12 cellular contexts compared by ENCODE assay signal in genomic region chr6:53634184-53634631, GRCh38.
DNase-seq lines count a peak whose midpoint lies in the region; ATAC-seq and TF ChIP-seq lines count a peak whose summit lies in the region.
"Had no signal": no experiment of that assay in that cellular context is flagged by ENCODE, and none has a peak within 500 bp of the region (broad histone marks: within the 10 kb centered on the region; RNA-seq: fewer than 3 reads in every experiment).

No MANE protein-coding gene starts in this region.

- H3K27ac ChIP-seq in 22Rv1 = peak overlapping the region; percentile 37; the same call in 1 of the 2 replicates

- no peak for TF ChIP-seq CTCF in 22Rv1 (IDR thresholded peaks at IDR 0.05)

- DNase-seq in MV-4-11 (lab: John Stamatoyannopoulos, UW) (peak; percentile 4), NCI-H748 treated with DMSO at 0.1 percent for 48 hours (lab: John Stamatoyannopoulos, UW) (no peak), GM19240 (ENCODE audit: insufficient read length, low spot score) (no peak), NCI-H446 treated with DMSO at 0.1 percent for 48 hours (lab: John Stamatoyannopoulos, UW) (no peak)
- no peak for DNase-seq in activated CD4-positive, alpha-beta T cell treated with anti-CD3 and anti-CD28 coated beads, Interleukin-2, amount 50 U/mL, for 48 hours
- DNase-seq: DMS 273 treated with DMSO at 0.1 percent for 48 hours, NCI-H774, nephron progenitor cell, SK-N-SH had no signal

- ATAC-seq in GM19463 (IDR thresholded peaks at IDR 0.05; ENCODE audit: unreplicated experiment) = peak; percentile 74
- ATAC-seq in HG02981 (IDR thresholded peaks at IDR 0.05; ENCODE audit: unreplicated experiment) = peak; percentile 69
